Comparison of ENCODE assay signal across 1 cellular context in genomic region chr3:63753567-63753966, GRCh38.
TF ChIP-seq lines count a peak whose summit lies in the region.

No MANE protein-coding gene starts in this region.

TF ChIP-seq in HepG2, 621 proteins besides CTCF, POLR2A, EP300 and RAD21 (continued from another document):
- TF ChIP-seq ARID5B (CRISPR knock-in tag; IDR thresholded peaks at IDR 0.05) = peak; percentile 49; the same call in 1 of the 2 replicates
- no peak for TF ChIP-seq ZBTB14 (CRISPR knock-in tag; IDR thresholded peaks at IDR 0.05)
- no peak for TF ChIP-seq TAF15 (IDR thresholded peaks at IDR 0.05; ENCODE audit: low read depth, low read length, poor library complexity, severe bottlenecking)
TF ChIP-seq in HepG2: peak in this region for 11.
